1 cellular context compared by ENCODE assay signal in genomic region chr2:177618270-177619253, GRCh38.
A peak's percentile ranks its signal among the peaks of the same experiment; 100 is the strongest.
TF ChIP-seq lines count a peak whose summit lies in the region.

No MANE protein-coding gene starts in this region.

TF ChIP-seq in K562, 482 proteins besides CTCF, POLR2A, EP300 and RAD21 (continued from another document and continues in another):
- TF ChIP-seq ZBTB49 (CRISPR knock-in tag; IDR thresholded peaks at IDR 0.05; ENCODE audit: borderline replicate concordance) (no peak), HCFC1 (IDR thresholded peaks at IDR 0.05; ENCODE audit: low read depth, low read length) (peak; percentile 97), ZNF408 (CRISPR knock-in tag; IDR thresholded peaks at IDR 0.05; ENCODE audit: low read depth) (no peak), RCOR1 (IDR thresholded peaks at IDR 0.05; ENCODE audit: borderline replicate concordance in 1 of 2, low read depth in 2 of 2, low read length in 2 of 2) (no peak; a peak in 1 of 4 replicates), NCOA4 (IDR thresholded peaks at IDR 0.05; ENCODE audit: partially characterized antibody) (no peak), ZNF395 (CRISPR knock-in tag; IDR thresholded peaks at IDR 0.05) (peak; percentile 67; the same call in 1 of the 2 replicates), ZNF699 (CRISPR knock-in tag; IDR thresholded peaks at IDR 0.05; ENCODE audit: insufficient replicate concordance) (no peak), NBN (IDR thresholded peaks at IDR 0.05; ENCODE audit: low read depth) (no peak), ZNF282 (CRISPR knock-in tag; IDR thresholded peaks at IDR 0.05) (no peak), BCLAF1 (IDR thresholded peaks at IDR 0.05; ENCODE audit: borderline replicate concordance in 1 of 2, control insufficient read depth in 1 of 2, low read depth in 2 of 2, low read length in 1 of 2) (no peak), HDAC8 (tag; IDR thresholded peaks at IDR 0.05) (0 out of 2 replicates have a peak, but pooled peaks have one; percentile 30), SPI1 (IDR thresholded peaks at IDR 0.05; ENCODE audit: borderline replicate concordance, low read depth, low read length) (no peak), FOXO4 (CRISPR knock-in tag; IDR thresholded peaks at IDR 0.05) (no peak), MCM7 (IDR thresholded peaks at IDR 0.05) (no peak), ZNF436 (CRISPR knock-in tag; IDR thresholded peaks at IDR 0.05) (no peak), HSF4 (CRISPR knock-in tag; IDR thresholded peaks at IDR 0.05; ENCODE audit: borderline replicate concordance) (0 out of 2 replicates have a peak, but pooled peaks have one; percentile 6), MITF (IDR thresholded peaks at IDR 0.05) (no peak), LCOR (CRISPR knock-in tag; IDR thresholded peaks at IDR 0.05) (no peak; the same call in 1 of the 2 replicates), ZFP30 (CRISPR knock-in tag; IDR thresholded peaks at IDR 0.05; ENCODE audit: borderline replicate concordance) (no peak), NONO (IDR thresholded peaks at IDR 0.05; ENCODE audit: low read depth in 2 of 2, low read length in 1 of 2) (peak in 1 of 2 experiments; percentile 27; a peak in 1 of 4 replicates), SRF (CRISPR knock-in tag; IDR thresholded peaks at IDR 0.05) (peak in 1 of 2 experiments; percentile 14; a peak in 1 of 4 replicates), PHF20 (IDR thresholded peaks at IDR 0.05; ENCODE audit: partially characterized antibody) (peak; percentile 64), CGGBP1 (CRISPR knock-in tag; IDR thresholded peaks at IDR 0.05) (no peak), SRSF3 (IDR thresholded peaks at IDR 0.05; ENCODE audit: insufficient read depth, low read length) (no peak), SMC3 (conservative IDR thresholded peaks at IDR 0.05; ENCODE audit: insufficient read depth, low read depth, low read length) (no peak), CBFA2T2 (conservative IDR thresholded peaks at IDR 0.05) (no peak), YY1 (IDR thresholded peaks at IDR 0.05; ENCODE audit: borderline replicate concordance in 1 of 3, control insufficient read depth in 1 of 3, extremely low read depth in 1 of 3, insufficient read depth in 3 of 3, insufficient read length in 1 of 3, insufficient replicate concordance in 2 of 3, low read depth in 1 of 3, low read length in 2 of 3) (peak in 1 of 3 experiments; percentile 81), BRD9 (IDR thresholded peaks at IDR 0.05; ENCODE audit: low read depth, partially characterized antibody) (no peak), HMGN3 (IDR thresholded peaks at IDR 0.05; ENCODE audit: borderline replicate concordance, extremely low read depth, insufficient read length, low read depth, low read length) (no peak), ZNF449 (CRISPR knock-in tag; IDR thresholded peaks at IDR 0.05) (0 out of 2 replicates have a peak, but pooled peaks have one; percentile 24), SNIP1 (IDR thresholded peaks at IDR 0.05; ENCODE audit: low read depth) (no peak), NRF1 (conservative IDR thresholded peaks at IDR 0.05 in 1 of 2, IDR thresholded peaks at IDR 0.05 in 1 of 2) (peak; percentile 99), ZBTB17 (CRISPR knock-in tag; IDR thresholded peaks at IDR 0.05) (no peak), BACH1 (tag; IDR thresholded peaks at IDR 0.05) (no peak), NFYB (IDR thresholded peaks at IDR 0.05; ENCODE audit: extremely low read depth, insufficient read length) (no peak), SP2 (IDR thresholded peaks at IDR 0.05; ENCODE audit: extremely low read depth, low read depth, low read length, poor library complexity, severe bottlenecking) (no peak), RERE (CRISPR knock-in tag; IDR thresholded peaks at IDR 0.05; ENCODE audit: borderline replicate concordance) (no peak), MYBL2 (IDR thresholded peaks at IDR 0.05; ENCODE audit: low read depth) (no peak), MYBL2 (CRISPR knock-in tag; IDR thresholded peaks at IDR 0.05; ENCODE audit: borderline replicate concordance) (no peak), PATZ1 (CRISPR knock-in tag; IDR thresholded peaks at IDR 0.05; ENCODE audit: borderline replicate concordance) (no peak), NCOA2 (IDR thresholded peaks at IDR 0.05; ENCODE audit: partially characterized antibody in 2 of 2) (no peak), POLR3G (IDR thresholded peaks at IDR 0.05; ENCODE audit: extremely low read depth, insufficient read length, insufficient replicate concordance) (no peak), JUN (IDR thresholded peaks at IDR 0.05; ENCODE audit: borderline replicate concordance, low read depth, low read length) (no peak), JUN (CRISPR knock-in tag; IDR thresholded peaks at IDR 0.05; ENCODE audit: borderline replicate concordance) (peak; percentile 82; the same call in 1 of the 2 replicates)
